ENCODE assay signal across 23 cellular contexts in genomic region chr12:112506513-112507166, GRCh38.
A peak's percentile ranks its signal among the peaks of the same experiment; 100 is the strongest.
DNase-seq lines count a peak whose midpoint lies in the region; ATAC-seq and TF ChIP-seq lines count a peak whose summit lies in the region.
"Had no signal": no experiment of that assay in that cellular context is flagged by ENCODE, and none has a peak within 500 bp of the region (broad histone marks: within the 10 kb centered on the region; RNA-seq: fewer than 3 reads in every experiment).

No MANE protein-coding gene starts in this region.

- TF ChIP-seq POLR2A in prostate gland (IDR thresholded peaks at IDR 0.05) = no peak

- peaks cover 62% of the 10 kb centered on the region for H3K36me3 Mint-ChIP-seq in activated CD8-positive, alpha-beta memory T cell treated with anti-CD3 and anti-CD28 coated beads, Interleukin-2, amount 10 ng/mL, durations not matched to agents 7 days and 5 days
- peaks cover 57% of the 10 kb centered on the region for H3K36me3 Mint-ChIP-seq in central memory CD8-positive, alpha-beta T cell (ENCODE audit: insufficient read depth)
- H3K36me3 Mint-ChIP-seq in progenitor cell of endocrine pancreas (ENCODE audit: insufficient read depth) = peaks cover 40% of the 10 kb centered on the region

- no peak overlapping the region for H3K27ac Mint-ChIP-seq in activated CD8-positive, alpha-beta memory T cell treated with anti-CD3 and anti-CD28 coated beads, Interleukin-2, amount 10 ng/mL, durations not matched to agents 7 days and 5 days
- H3K27ac Mint-ChIP-seq in central memory CD8-positive, alpha-beta T cell (ENCODE audit: low read depth) = peak overlapping the region; percentile 38
- H3K27ac Mint-ChIP-seq in progenitor cell of endocrine pancreas = no peak overlapping the region
- H3K27ac Mint-ChIP-seq: activated naive CD8-positive, alpha-beta T cell had no signal

- H3K27ac ChIP-seq in prostate gland = no peak overlapping the region
- H3K27ac ChIP-seq: BLaER1 treated with 17β-estradiol and CSF1 and Interleukin-3, amounts not matched to agents 10 nM and 100 nM; psoas muscle had no signal

- no peaks in the 10 kb centered on the region for H3K27me3 Mint-ChIP-seq in activated CD8-positive, alpha-beta memory T cell treated with anti-CD3 and anti-CD28 coated beads, Interleukin-2, amount 10 ng/mL, durations not matched to agents 7 days and 5 days
- no peaks in the 10 kb centered on the region for H3K27me3 Mint-ChIP-seq in central memory CD8-positive, alpha-beta T cell
- H3K27me3 Mint-ChIP-seq in progenitor cell of endocrine pancreas = no peaks in the 10 kb centered on the region
- H3K27me3 Mint-ChIP-seq: activated naive CD8-positive, alpha-beta T cell had no signal

- ATAC-seq in activated CD8-positive, alpha-beta memory T cell treated with anti-CD3 and anti-CD28 coated beads, Interleukin-2, amount 10 ng/mL, durations not matched to agents 7 days and 5 days = no peak
- no peak for ATAC-seq in central memory CD8-positive, alpha-beta T cell (replicated peaks; ENCODE audit: extremely low read depth, poor library complexity, severe bottlenecking)
- ATAC-seq: psoas muscle had no signal

- intact Hi-C loops in prostate gland (cut with DNase I) = no loop called here

- DNase-seq in activated CD8-positive, alpha-beta memory T cell treated with anti-CD3 and anti-CD28 coated beads for 24 hours = peak; percentile 38
- DNase-seq in activated CD8-positive, alpha-beta memory T cell treated with anti-CD3 and anti-CD28 coated beads, Interleukin-2, amount 10 ng/mL, durations not matched to agents 7 days and 5 days = no peak
- peak; percentile 9 for DNase-seq in MG63
- DNase-seq in central memory CD8-positive, alpha-beta T cell (ENCODE audit: low spot score in 2 of 2) = no peak
- no peak for DNase-seq in progenitor cell of endocrine pancreas (ENCODE audit: low spot score, unreplicated experiment)
- no peak for DNase-seq in prostate gland (ENCODE audit: low spot score)
- DNase-seq in KBM-7 = no peak
- no peak for DNase-seq in hippocampal formation (lab: John Stamatoyannopoulos, UW)
- DNase-seq: activated CD4-positive, alpha-beta T cell treated with anti-CD3 and anti-CD28 coated beads, Interleukin-2, amount 50 U/mL, for 48 hours; aorta; COR-L47; dermis blood vessel endothelial cell; glutamatergic neuron; NCI-H1048; NCI-H2081; NCI-H446; OCI-M1; psoas muscle; SHP77 treated with DMSO at 0.1 percent for 48 hours; stimulated activated CD8-positive, alpha-beta memory T cell treated with anti-CD3 and anti-CD28 coated beads, Interleukin-4, amount 100 ng/mL, for 48 hours; SW 1271 had no signal

- no peaks in the 10 kb centered on the region for H3K4me1 Mint-ChIP-seq in activated CD8-positive, alpha-beta memory T cell treated with anti-CD3 and anti-CD28 coated beads, Interleukin-2, amount 10 ng/mL, durations not matched to agents 7 days and 5 days
- no peaks in the 10 kb centered on the region for H3K4me1 Mint-ChIP-seq in central memory CD8-positive, alpha-beta T cell
- H3K4me1 Mint-ChIP-seq in progenitor cell of endocrine pancreas (ENCODE audit: low read depth) = peaks cover 3% of the 10 kb centered on the region

- CTCF ChIA-PET in activated CD8-positive, alpha-beta memory T cell treated with anti-CD3 and anti-CD28 coated beads, Interleukin-2, amount 10 ng/mL, durations not matched to agents 7 days and 5 days (lab: Charles Lee) = no interaction called here

- H3K4me1 ChIP-seq in prostate gland (replicated peaks) = no peaks in the 10 kb centered on the region
- H3K4me1 ChIP-seq: BLaER1 treated with 17β-estradiol and CSF1 and Interleukin-3, amounts not matched to agents 10 nM and 100 nM; psoas muscle had no signal

- 95% methylated on average over 6 of the region's 6 CpGs for WGBS in prostate gland

- in situ Hi-C loops in KBM-7 (cut with MboI; ENCODE audit: low pct_unique_long_range_greater_than_20kb, low sequenced_read_pairs) = no loop called here

- H3K4me3 Mint-ChIP-seq in activated CD8-positive, alpha-beta memory T cell treated with anti-CD3 and anti-CD28 coated beads, Interleukin-2, amount 10 ng/mL, durations not matched to agents 7 days and 5 days = no peak overlapping the region
- H3K4me3 Mint-ChIP-seq in central memory CD8-positive, alpha-beta T cell = no peak overlapping the region
- no peak overlapping the region for H3K4me3 Mint-ChIP-seq in progenitor cell of endocrine pancreas (ENCODE audit: low read depth)
- H3K4me3 Mint-ChIP-seq: activated naive CD8-positive, alpha-beta T cell had no signal

- H3K9me3 ChIP-seq in MG63 = no peaks in the 10 kb centered on the region
- H3K9me3 ChIP-seq in prostate gland = no peaks in the 10 kb centered on the region
- H3K9me3 ChIP-seq: BLaER1 treated with 17β-estradiol and CSF1 and Interleukin-3, amounts not matched to agents 10 nM and 100 nM; psoas muscle had no signal

- H3K4me3 ChIP-seq in MG63 (no peak overlapping the region), prostate gland (no peak overlapping the region)
- H3K4me3 ChIP-seq: BLaER1 treated with 17β-estradiol and CSF1 and Interleukin-3, amounts not matched to agents 10 nM and 100 nM; psoas muscle had no signal

- H3K9me3 Mint-ChIP-seq in activated CD8-positive, alpha-beta memory T cell treated with anti-CD3 and anti-CD28 coated beads, Interleukin-2, amount 10 ng/mL, durations not matched to agents 7 days and 5 days (ENCODE audit: low read depth) = no peaks in the 10 kb centered on the region
- H3K9me3 Mint-ChIP-seq in central memory CD8-positive, alpha-beta T cell = no peaks in the 10 kb centered on the region
- H3K9me3 Mint-ChIP-seq in progenitor cell of endocrine pancreas (ENCODE audit: low read depth) = no peaks in the 10 kb centered on the region

- H3K27me3 ChIP-seq in MG63 = no peaks in the 10 kb centered on the region
- no peaks in the 10 kb centered on the region for H3K27me3 ChIP-seq in prostate gland (replicated peaks; ENCODE audit: insufficient read depth)
- H3K27me3 ChIP-seq: BLaER1 treated with 17β-estradiol and CSF1 and Interleukin-3, amounts not matched to agents 10 nM and 100 nM had no signal

- H3K36me3 ChIP-seq in MG63 (peaks cover 65% of the 10 kb centered on the region), prostate gland (peaks cover 0 to 4% of the 10 kb centered on the region in 2 donors)

- peak; percentile 20 for TF ChIP-seq CTCF in progenitor cell of endocrine pancreas (IDR thresholded peaks at IDR 0.05; ENCODE audit: unreplicated experiment)
- no peak for TF ChIP-seq CTCF in prostate gland (IDR thresholded peaks at IDR 0.05)

Comparison
In these comparisons a context has a peak if more than half of its experiments do, and no peak if none do; other contexts are left out.
1. DNase-seq: peak in activated CD8-positive, alpha-beta memory T cell treated with anti-CD3 and anti-CD28 coated beads for 24 hours (single experiment) and MG63 (single experiment); none in activated CD8-positive, alpha-beta memory T cell treated with anti-CD3 and anti-CD28 coated beads, Interleukin-2, amount 10 ng/mL, durations not matched to agents 7 days and 5 days (single experiment), central memory CD8-positive, alpha-beta T cell (0 of 2), progenitor cell of endocrine pancreas (single experiment), prostate gland (single experiment), KBM-7 (single experiment) and hippocampal formation (0 of 2).